In genomic region chr18:48928787-48929186, GRCh38 we compare ENCODE assay signal across 1 cellular context.
A peak's percentile ranks its signal among the peaks of the same experiment; 100 is the strongest.
TF ChIP-seq lines count a peak whose summit lies in the region.

No MANE protein-coding gene starts in this region.

TF ChIP-seq in GM12878, 131 proteins besides CTCF, POLR2A, EP300 and RAD21 (continued from another document):
- TF ChIP-seq REST (IDR thresholded peaks at IDR 0.05; ENCODE audit: low read depth, low read length) = no peak
- TF ChIP-seq FOXK2 (IDR thresholded peaks at IDR 0.05) = no peak
- TF ChIP-seq BCL3 (IDR thresholded peaks at IDR 0.05; ENCODE audit: borderline replicate concordance, insufficient read depth, low read depth, low read length, poor library complexity, severe bottlenecking) = no peak
- TF ChIP-seq ZBED1 (IDR thresholded peaks at IDR 0.05; ENCODE audit: borderline replicate concordance) = no peak
- TF ChIP-seq CBX5 (IDR thresholded peaks at IDR 0.05; ENCODE audit: low read depth) = no peak
- no peak for TF ChIP-seq ZNF622 (IDR thresholded peaks at IDR 0.05)
- TF ChIP-seq CUX1 (IDR thresholded peaks at IDR 0.05; ENCODE audit: insufficient replicate concordance, low read depth, low read length) = no peak
- TF ChIP-seq ZNF687 (IDR thresholded peaks at IDR 0.05) = peak; percentile 55
- no peak for TF ChIP-seq TCF7 (IDR thresholded peaks at IDR 0.05; ENCODE audit: borderline replicate concordance)
- TF ChIP-seq HDGF (IDR thresholded peaks at IDR 0.05) = no peak
